ENCODE assay signal across 11 cellular contexts in genomic region chr12:30400349-30400748, GRCh38.
"Had no signal": no experiment of that assay in that cellular context is flagged by ENCODE, and none has a peak within 500 bp of the region (broad histone marks: within the 10 kb centered on the region; RNA-seq: fewer than 3 reads in every experiment).

No MANE protein-coding gene starts in this region.

- DNase-seq: GM23248, GOT3, H7, H9, HCEC 1CT, HFFc6 had no signal

- H2AFZ ChIP-seq: GM23248, GM23338 had no signal

- H3K36me3 ChIP-seq: HAP-1 had no signal

- H3K9ac ChIP-seq: GM23248 had no signal

- H3K27ac ChIP-seq: GM23248 had no signal

- H3K4me1 ChIP-seq: HAP-1 had no signal

- FAIRE-seq: H1, H54 had no signal

- H3K4me3 ChIP-seq: GM23248, GM23338, HAP-1 had no signal

- H3K4me2 ChIP-seq: GM23338 had no signal

- ATAC-seq: GM23338, HCT116 had no signal
